Comparison of ENCODE assay signal across 15 cellular contexts in the genomic region with DNA sequence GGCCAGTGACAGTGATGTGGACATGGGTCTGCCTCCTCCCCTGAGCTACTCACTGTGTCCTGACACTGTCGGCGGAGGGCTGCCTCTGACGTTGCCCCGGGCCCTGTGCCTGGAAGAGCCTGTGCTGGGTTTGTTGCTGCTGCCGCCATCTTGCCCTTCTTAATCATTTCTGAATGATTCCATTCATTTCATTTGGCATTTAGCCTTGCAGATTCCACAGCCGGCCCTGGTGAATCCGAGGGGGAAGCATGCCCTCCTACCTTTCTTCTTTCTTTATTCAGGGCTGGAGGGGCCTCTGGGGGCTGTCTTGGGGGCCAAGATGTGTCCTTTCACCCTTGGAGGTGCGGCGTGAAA.
A peak's percentile ranks its signal among the peaks of the same experiment; 100 is the strongest.
DNase-seq lines count a peak whose midpoint lies in the region; ATAC-seq and TF ChIP-seq lines count a peak whose summit lies in the region.
"Had no signal": no experiment of that assay in that cellular context is flagged by ENCODE, and none has a peak within 500 bp of the region (broad histone marks: within the 10 kb centered on the region; RNA-seq: fewer than 3 reads in every experiment).

No MANE protein-coding gene starts in this region.

- intact Hi-C loops in dorsolateral prefrontal cortex (cut with DNase I): no loop called here

- no peak for ATAC-seq in GM18498 (IDR thresholded peaks at IDR 0.05; ENCODE audit: unreplicated experiment)
- ATAC-seq: PC-3 had no signal

- no peak overlapping the region for H3K4me3 ChIP-seq in dorsolateral prefrontal cortex

- H3K27ac ChIP-seq in dorsolateral prefrontal cortex (peak overlapping the region in 56 of 59 donors; percentile 2 to 94 (median 78)), substantia nigra (ENCODE audit: low read depth, low read length, poor library complexity, severe bottlenecking) (peak overlapping the region; percentile 91)

- no peaks in the 10 kb centered on the region for H3K27me3 ChIP-seq in dorsolateral prefrontal cortex

- DNase-seq in anterior cingulate cortex (lab: John Stamatoyannopoulos, UW) (peak in 33 of 58 donors; percentile 23 to 79 (median 53)), dorsolateral prefrontal cortex (peak in 5 of 10 donors; percentile 62 to 83 (median 77)), midbrain (lab: John Stamatoyannopoulos, UW) (peak; percentile 71), substantia nigra (lab: John Stamatoyannopoulos, UW) (peak in 35 of 49 donors; percentile 17 to 80 (median 58)), NCI-H82 (lab: John Stamatoyannopoulos, UW) (no peak), NCI-H1092 treated with DMSO at 0.1 percent for 48 hours (lab: John Stamatoyannopoulos, UW) (no peak)
- DNase-seq: ACHN, AML-193, DMS 273 treated with DMSO at 0.1 percent for 48 hours, DND-41, KG1, NCI-H187, NCI-H2227 treated with DMSO at 0.1 percent for 48 hours, PC-3 had no signal

- TF ChIP-seq CTCF in dorsolateral prefrontal cortex (IDR thresholded peaks at IDR 0.05 in 54 of 56, conservative IDR thresholded peaks at IDR 0.05 in 2 of 56; ENCODE audit: low read depth in 1 of 56, partially characterized antibody in 56 of 56): peak in 2 of 56 donors; percentile 11 to 13

Comparison
In these comparisons a context has a peak if more than half of its experiments do, and no peak if none do; other contexts are left out.
1. DNase-seq: peak in anterior cingulate cortex (33 of 58), midbrain (single experiment) and substantia nigra (35 of 49); none in NCI-H82 (single experiment) and NCI-H1092 treated with DMSO at 0.1 percent for 48 hours (single experiment).